Comparison of ENCODE assay signal across 15 cellular contexts in the genomic region with DNA sequence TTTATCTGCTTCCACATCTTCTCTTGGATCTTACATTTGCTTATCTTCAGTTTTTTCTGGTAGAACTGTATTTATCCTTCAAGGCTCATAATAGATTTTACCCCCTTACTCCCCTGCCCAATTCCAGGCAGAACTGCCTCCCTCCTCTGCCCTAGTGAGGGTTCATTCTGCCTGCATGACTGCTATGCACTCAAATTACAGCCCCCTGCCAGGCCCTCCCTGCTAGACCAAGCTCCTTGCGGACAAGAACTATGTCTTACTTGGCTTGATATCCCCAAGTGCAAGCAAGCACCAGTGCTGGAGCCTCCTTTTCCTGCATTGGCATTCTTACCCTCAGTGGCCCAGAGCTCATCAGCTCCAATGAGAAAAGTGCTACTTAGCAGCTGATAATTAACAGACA. TPM values are rescaled to one million over a fixed set of nuclear protein-coding genes. Genes with fewer than 3 reads are reported as not detected.
DNase-seq lines count a peak whose midpoint lies in the region; ATAC-seq and TF ChIP-seq lines count a peak whose summit lies in the region.
"Had no signal": no experiment of that assay in that cellular context is flagged by ENCODE, and none has a peak within 500 bp of the region (broad histone marks: within the 10 kb centered on the region; RNA-seq: fewer than 3 reads in every experiment).

No MANE protein-coding gene starts in this region.

- WGBS in H9 (ENCODE audit: extremely low coverage, insufficient read length, low lambda C conversion rate), result no CpG with 5 or more reads among the region's 1 CpG

- H3K27me3 ChIP-seq in H9 (ENCODE audit: insufficient read depth, low read length), result no peaks in the 10 kb centered on the region
- H3K27me3 ChIP-seq: ovary had no signal

- H3K4me3 Mint-ChIP-seq in T-helper 1 cell treated with Interleukin-12 subunit alpha and Interleukin-12 subunit beta and Interleukin-4 antibody, amounts not matched to agents 30 μg/mL and 1 μg/mL, for 36 hours, result no peak overlapping the region
- H3K4me3 Mint-ChIP-seq in H9, result no peak overlapping the region
- no peak overlapping the region for H3K4me3 Mint-ChIP-seq in chondrocyte (ENCODE audit: unreplicated experiment)
- peak overlapping the region in 1 of 3 experiments; percentile 42 for H3K4me3 Mint-ChIP-seq in nephron
- H3K4me3 Mint-ChIP-seq: mesothelial cell of epicardium had no signal

- peaks cover 18% of the 10 kb centered on the region; the same call in 1 of the 2 replicates for H3K4me1 ChIP-seq in H9 (ENCODE audit: insufficient read depth, low read length)

- peaks cover 11% of the 10 kb centered on the region for H3K36me3 Mint-ChIP-seq in T-helper 1 cell treated with Interleukin-12 subunit alpha and Interleukin-12 subunit beta and Interleukin-4 antibody, amounts not matched to agents 30 μg/mL and 1 μg/mL, for 36 hours (ENCODE audit: low read depth)
- H3K36me3 Mint-ChIP-seq in H9 (ENCODE audit: insufficient read depth in 1 of 3, low read depth in 3 of 3) (peaks cover 0 to 3% (median 0%) of the 10 kb centered on the region in 3 experiments; a peak in 1 of 7 replicates), chondrocyte (ENCODE audit: low read depth) (no peaks in the 10 kb centered on the region), nephron (ENCODE audit: low read depth) (peaks cover 8% of the 10 kb centered on the region)

- H3K56ac ChIP-seq in H9 (ENCODE audit: insufficient read length, low read depth, low read length), result no peak overlapping the region

- H3K27ac ChIP-seq in H9 (ENCODE audit: insufficient read length, low read depth, low read length), result no peak overlapping the region
- H3K27ac ChIP-seq: HL-60, ovary had no signal

- H3K27me3 Mint-ChIP-seq in T-helper 1 cell treated with Interleukin-12 subunit alpha and Interleukin-12 subunit beta and Interleukin-4 antibody, amounts not matched to agents 30 μg/mL and 1 μg/mL, for 36 hours (ENCODE audit: low read depth), result no peaks in the 10 kb centered on the region
- H3K27me3 Mint-ChIP-seq in H9 (ENCODE audit: low read depth) (no peaks in the 10 kb centered on the region), chondrocyte (ENCODE audit: low read depth) (no peaks in the 10 kb centered on the region), nephron (ENCODE audit: low read depth) (no peaks in the 10 kb centered on the region)
- H3K27me3 Mint-ChIP-seq: activated naive CD8-positive, alpha-beta T cell treated with anti-CD3 and anti-CD28 coated beads, Interleukin-2, amount 50 U/mL, for 24 hours had no signal

- peaks cover 2% of the 10 kb centered on the region for H3K79me1 ChIP-seq in H9 (ENCODE audit: insufficient read depth, low read depth, low read length, poor library complexity, severe bottlenecking)

- no peak for TF ChIP-seq CTCF in H9 (conservative IDR thresholded peaks at IDR 0.05)
- no peak for TF ChIP-seq CTCF in chondrocyte (IDR thresholded peaks at IDR 0.05)
- no peak for TF ChIP-seq CTCF in nephron (IDR thresholded peaks at IDR 0.05; ENCODE audit: unreplicated experiment in 3 of 3)

- no peak overlapping the region for H3K9ac ChIP-seq in H9 (ENCODE audit: extremely low read depth, insufficient read length, low read length)

- H2BK12ac ChIP-seq in H9 (ENCODE audit: insufficient read length, low read depth, low read length), result no peak overlapping the region

- H3K23ac ChIP-seq in H9 (ENCODE audit: insufficient read length, low read depth, low read length), result no peak overlapping the region

- no peak overlapping the region for H3K18ac ChIP-seq in H9 (ENCODE audit: insufficient read length, low read depth, low read length)

- H4K20me1 ChIP-seq in H9 (ENCODE audit: control insufficient read depth, insufficient read depth, insufficient read length), result no peaks in the 10 kb centered on the region

- H3K4me2 ChIP-seq in H9 (ENCODE audit: insufficient read depth, insufficient read length, low read length), result peak overlapping the region; percentile 6

- H3T11ph ChIP-seq in H9 (ENCODE audit: low read length), result no peak overlapping the region

- H3K27ac Mint-ChIP-seq in T-helper 1 cell treated with Interleukin-12 subunit alpha and Interleukin-12 subunit beta and Interleukin-4 antibody, amounts not matched to agents 30 μg/mL and 1 μg/mL, for 36 hours, result peak overlapping the region; percentile 86
- H3K27ac Mint-ChIP-seq in H9 (peak overlapping the region in 1 of 3 experiments; percentile 0; a peak in 1 of 7 replicates), chondrocyte (ENCODE audit: unreplicated experiment) (peak overlapping the region; percentile 39), nephron (peak overlapping the region; percentile 37 to 94 (median 90))
- H3K27ac Mint-ChIP-seq: mesothelial cell of epicardium had no signal

- H4K91ac ChIP-seq in H9 (ENCODE audit: insufficient read length, low read depth, low read length), result no peak overlapping the region

- H3K4ac ChIP-seq in H9 (ENCODE audit: low read depth, low read length), result no peak overlapping the region

- H2AFZ ChIP-seq in H9 (ENCODE audit: low read length), result no peak overlapping the region

- ATAC-seq in HG02981 (IDR thresholded peaks at IDR 0.05; ENCODE audit: unreplicated experiment), result no peak
- ATAC-seq: Panc1 had no signal

- no peak overlapping the region for H3K14ac ChIP-seq in H9 (ENCODE audit: insufficient read depth, low read length)

- no peak overlapping the region for H2BK20ac ChIP-seq in H9 (ENCODE audit: low read depth, low read length, poor library complexity, severe bottlenecking)

- DNase-seq in T-helper 1 cell, result no peak
- peak; percentile 57 for DNase-seq in H9
- no peak for DNase-seq in chondrocyte (ENCODE audit: low spot score)
- DNase-seq in DMS153 treated with DMSO at 0.1 percent for 48 hours (lab: John Stamatoyannopoulos, UW; ENCODE audit: unreplicated experiment), result no peak
- DNase-seq in NCI-H345 treated with DMSO at 0.1 percent for 48 hours (lab: John Stamatoyannopoulos, UW; ENCODE audit: unreplicated experiment), result no peak
- DNase-seq: activated naive CD8-positive, alpha-beta T cell treated with anti-CD3 and anti-CD28 coated beads, Interleukin-2, amount 50 U/mL, for 24 hours; COR-L47; NCI-H526; ovary had no signal

- H3K4me1 Mint-ChIP-seq in T-helper 1 cell treated with Interleukin-12 subunit alpha and Interleukin-12 subunit beta and Interleukin-4 antibody, amounts not matched to agents 30 μg/mL and 1 μg/mL, for 36 hours (ENCODE audit: low read depth), result peaks cover 75% of the 10 kb centered on the region
- H3K4me1 Mint-ChIP-seq in H9, result peaks cover 74 to 79% of the 10 kb centered on the region in 2 experiments
- H3K4me1 Mint-ChIP-seq in chondrocyte (ENCODE audit: low read depth), result peaks cover 68% of the 10 kb centered on the region
- peaks cover 93% of the 10 kb centered on the region for H3K4me1 Mint-ChIP-seq in nephron

- H2BK15ac ChIP-seq in H9 (ENCODE audit: low read depth, low read length), result no peak overlapping the region

- H3K9me3 ChIP-seq in H9 (ENCODE audit: control insufficient read depth, low read depth, low read length), result no peaks in the 10 kb centered on the region
- H3K9me3 ChIP-seq: ovary had no signal

- no peak overlapping the region for H2AK5ac ChIP-seq in H9 (ENCODE audit: insufficient read length, low read length)

- H3K9me3 Mint-ChIP-seq in T-helper 1 cell treated with Interleukin-12 subunit alpha and Interleukin-12 subunit beta and Interleukin-4 antibody, amounts not matched to agents 30 μg/mL and 1 μg/mL, for 36 hours, result no peaks in the 10 kb centered on the region
- H3K9me3 Mint-ChIP-seq in H9 (no peaks in the 10 kb centered on the region), chondrocyte (ENCODE audit: low read depth) (no peaks in the 10 kb centered on the region), nephron (no peaks in the 10 kb centered on the region)
- H3K9me3 Mint-ChIP-seq: activated naive CD8-positive, alpha-beta T cell treated with anti-CD3 and anti-CD28 coated beads, Interleukin-2, amount 50 U/mL, for 24 hours; mesothelial cell of epicardium had no signal

- no peak overlapping the region for H2BK120ac ChIP-seq in H9 (ENCODE audit: low read depth, low read length, poor library complexity, severe bottlenecking)

- no peak overlapping the region for H4K5ac ChIP-seq in H9 (ENCODE audit: insufficient read length, low read depth, low read length)

- no peak overlapping the region for H2BK5ac ChIP-seq in H9 (ENCODE audit: insufficient read length, low read length)

- no peak overlapping the region for H4K8ac ChIP-seq in H9 (replicated peaks; ENCODE audit: insufficient read length, low read depth, low read length)

- no peaks in the 10 kb centered on the region for H3K23me2 ChIP-seq in H9 (ENCODE audit: insufficient read length, low read depth, low read length, poor library complexity, severe bottlenecking)

- H3K79me2 ChIP-seq in H9 (ENCODE audit: insufficient read depth, low read length), result no peaks in the 10 kb centered on the region; the same call in none of the 2 replicates

RNA-seq across cellular contexts. Expression of a gene that starts 18.1 kb away (rescaled TPM):
- 48.0 and 50.1 TPM in 2 replicates for total RNA-seq in H9 (2021)
- total RNA-seq in chondrocyte, result 66.6 to 88.0 TPM (median 87.9 TPM) in 3 replicates
